In the genomic region with DNA sequence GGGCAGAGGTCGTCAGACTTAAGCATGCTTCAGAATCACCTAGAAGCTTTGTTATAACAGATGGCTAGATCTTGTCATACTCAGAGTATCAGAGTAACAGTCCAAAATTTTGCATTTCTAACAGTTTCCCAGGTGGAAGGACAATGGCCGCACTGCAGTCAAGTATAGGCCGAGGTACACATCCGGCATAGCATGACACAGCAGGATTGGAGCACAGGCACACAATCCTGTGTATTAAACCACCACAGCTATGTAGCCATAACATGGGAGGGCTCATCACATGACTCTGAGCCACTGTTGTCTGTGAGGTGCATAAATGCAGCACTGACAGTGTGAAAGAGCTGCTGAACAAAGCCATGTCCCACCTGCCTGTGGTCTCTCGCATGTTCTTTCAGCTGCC, we compare ENCODE assay signal across 1 cellular context.
TF ChIP-seq lines count a peak whose summit lies in the region.

No MANE protein-coding gene starts in this region.

TF ChIP-seq in HepG2, 621 proteins besides CTCF, POLR2A, EP300 and RAD21:
- TF ChIP-seq, protein P1, sequence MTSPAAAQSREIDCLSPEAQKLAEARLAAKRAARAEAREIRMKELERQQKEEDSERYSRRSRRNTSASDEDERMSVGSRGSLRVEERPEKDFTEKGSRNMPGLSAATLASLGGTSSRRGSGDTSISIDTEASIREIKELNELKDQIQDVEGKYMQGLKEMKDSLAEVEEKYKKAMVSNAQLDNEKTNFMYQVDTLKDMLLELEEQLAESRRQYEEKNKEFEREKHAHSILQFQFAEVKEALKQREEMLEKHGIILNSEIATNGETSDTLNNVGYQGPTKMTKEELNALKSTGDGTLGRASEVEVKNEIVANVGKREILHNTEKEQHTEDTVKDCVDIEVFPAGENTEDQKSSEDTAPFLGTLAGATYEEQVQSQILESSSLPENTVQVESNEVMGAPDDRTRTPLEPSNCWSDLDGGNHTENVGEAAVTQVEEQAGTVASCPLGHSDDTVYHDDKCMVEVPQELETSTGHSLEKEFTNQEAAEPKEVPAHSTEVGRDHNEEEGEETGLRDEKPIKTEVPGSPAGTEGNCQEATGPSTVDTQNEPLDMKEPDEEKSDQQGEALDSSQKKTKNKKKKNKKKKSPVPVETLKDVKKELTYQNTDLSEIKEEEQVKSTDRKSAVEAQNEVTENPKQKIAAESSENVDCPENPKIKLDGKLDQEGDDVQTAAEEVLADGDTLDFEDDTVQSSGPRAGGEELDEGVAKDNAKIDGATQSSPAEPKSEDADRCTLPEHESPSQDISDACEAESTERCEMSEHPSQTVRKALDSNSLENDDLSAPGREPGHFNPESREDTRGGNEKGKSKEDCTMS (CRISPR knock-in tag; conservative IDR thresholded peaks at IDR 0.05): no peak
- no peak for TF ChIP-seq ZNF772 (CRISPR knock-in tag; IDR thresholded peaks at IDR 0.05)
- 0 out of 2 replicates have a peak, but pooled peaks have one; percentile 25 for TF ChIP-seq NFE2 (CRISPR knock-in tag; IDR thresholded peaks at IDR 0.05)
- peak; percentile 44; the same call in 1 of the 2 replicates for TF ChIP-seq NFE2L2 (IDR thresholded peaks at IDR 0.05; ENCODE audit: low read length)
